28 cellular contexts compared by ENCODE assay signal in the genomic region with DNA sequence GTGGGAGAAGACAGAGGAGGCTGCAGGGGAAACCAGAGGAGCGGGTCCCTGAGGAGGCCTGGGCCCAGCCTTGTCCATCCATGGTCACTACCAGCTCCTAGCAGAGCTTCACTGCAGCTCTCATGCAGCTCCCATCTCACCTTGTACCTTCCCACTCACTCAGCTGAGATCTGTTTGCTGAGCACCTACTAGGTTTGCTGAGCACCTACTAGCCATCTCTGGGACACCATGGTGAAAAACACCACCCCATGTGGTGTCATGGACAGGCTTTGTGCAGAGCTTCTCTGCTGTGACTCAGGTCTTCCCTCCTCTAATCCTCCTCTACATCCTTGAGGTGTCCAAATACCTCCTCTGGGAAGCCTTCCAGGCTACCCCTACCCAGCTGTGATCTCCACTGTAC.
"Had no signal": no experiment of that assay in that cellular context is flagged by ENCODE, and none has a peak within 500 bp of the region (broad histone marks: within the 10 kb centered on the region; RNA-seq: fewer than 3 reads in every experiment).

No MANE protein-coding gene starts in this region.

- DNase-seq: activated CD4-positive, alpha-beta memory T cell treated with anti-CD3 and anti-CD28 coated beads, Interleukin-2, amount 10 ng/mL, durations not matched to agents 7 days and 5 days; activated CD4-positive, alpha-beta T cell treated with anti-CD3 and anti-CD28 coated beads for 36 hours; activated CD4-positive, alpha-beta T cell treated with anti-CD3 and anti-CD28 coated beads, Interleukin-2, amount 10 ng/mL, durations not matched to agents 7 days and 5 days; activated CD4-positive, alpha-beta T cell treated with anti-CD3 and anti-CD28 coated beads, Interleukin-2, amount 50 U/mL, for 4 hours; activated CD4-positive, CD25-positive, alpha-beta regulatory T cell; activated CD4-positive, CD25-positive, alpha-beta regulatory T cell treated with anti-CD3 and anti-CD28 coated beads, Interleukin-2, amount 50 U/mL, for 72 hours; activated CD8-positive, alpha-beta memory T cell treated with anti-CD3 and anti-CD28 coated beads, Interleukin-2, amount 50 U/mL, for 48 hours; activated effector memory CD4-positive, alpha-beta T cell treated with Interleukin-2 at 50 U/mL for 16 hours; activated gamma-delta T cell treated with Interleukin-2 at 50 U/mL for 16 hours; activated naive CD4-positive, alpha-beta T cell treated with anti-CD3 and anti-CD28 coated beads, Interleukin-2, amount 50 U/mL, for 16 hours; activated naive CD4-positive, alpha-beta T cell treated with Interleukin-2 at 50 U/mL for 16 hours; activated T-cell treated with anti-CD3 and anti-CD28 coated beads for 4 hours; activated T-cell treated with anti-CD3 and anti-CD28 coated beads, Interleukin-2, amount 50 U/mL, for 4 hours; amniotic stem cell; brain microvascular endothelial cell; central memory CD4-positive, alpha-beta T cell; cerebellar nuclear complex; colonic mucosa; effector memory CD4-positive, alpha-beta T cell; endodermal cell; foreskin fibroblast; heart left ventricle; T-helper 1 cell; T-helper 17 cell; T1000 had no signal

- H3K9me3 Mint-ChIP-seq: activated T-cell treated with anti-CD3 and anti-CD28 coated beads, Interleukin-2, amount 50 U/mL, for 4 hours; activated T-helper 17 cell treated with anti-CD3 and anti-CD28 coated beads, Interleukin-2, amount 50 U/mL, for 72 hours; endodermal cell; T-helper 2 cell treated with Interferon-gamma antibody and Interleukin-4, amounts not matched to agents 5 μg/mL and 100 μg/mL, for 36 hours had no signal

- H3K4me1 Mint-ChIP-seq: activated CD4-positive, alpha-beta memory T cell treated with anti-CD3 and anti-CD28 coated beads, Interleukin-2, amount 10 ng/mL, durations not matched to agents 7 days and 5 days; activated CD4-positive, alpha-beta T cell treated with anti-CD3 and anti-CD28 coated beads for 36 hours; activated CD4-positive, alpha-beta T cell treated with anti-CD3 and anti-CD28 coated beads, Interleukin-2, amount 10 ng/mL, durations not matched to agents 7 days and 5 days; endodermal cell; T-helper 17 cell had no signal

- H3K27ac ChIP-seq: brain microvascular endothelial cell, colonic mucosa, heart left ventricle had no signal

- H3K36me3 ChIP-seq: brain microvascular endothelial cell, colonic mucosa, heart left ventricle had no signal

- H3K4me3 Mint-ChIP-seq: activated CD4-positive, alpha-beta memory T cell treated with anti-CD3 and anti-CD28 coated beads, Interleukin-2, amount 10 ng/mL, durations not matched to agents 7 days and 5 days; activated CD4-positive, alpha-beta T cell treated with anti-CD3 and anti-CD28 coated beads for 36 hours; activated CD4-positive, alpha-beta T cell treated with anti-CD3 and anti-CD28 coated beads, Interleukin-2, amount 10 ng/mL, durations not matched to agents 7 days and 5 days; activated naive CD8-positive, alpha-beta T cell; activated T-cell treated with anti-CD3 and anti-CD28 coated beads, Interleukin-2, amount 50 U/mL, for 4 hours; activated T-helper 17 cell treated with anti-CD3 and anti-CD28 coated beads, Interleukin-2, amount 50 U/mL, for 72 hours; endodermal cell; T-helper 17 cell; T-helper 2 cell treated with Interferon-gamma antibody and Interleukin-4, amounts not matched to agents 5 μg/mL and 100 μg/mL, for 36 hours had no signal

- H3K27ac Mint-ChIP-seq: activated CD4-positive, alpha-beta memory T cell treated with anti-CD3 and anti-CD28 coated beads, Interleukin-2, amount 10 ng/mL, durations not matched to agents 7 days and 5 days; activated CD4-positive, alpha-beta T cell treated with anti-CD3 and anti-CD28 coated beads for 36 hours; activated CD4-positive, alpha-beta T cell treated with anti-CD3 and anti-CD28 coated beads, Interleukin-2, amount 10 ng/mL, durations not matched to agents 7 days and 5 days; activated naive CD8-positive, alpha-beta T cell; activated T-helper 17 cell treated with anti-CD3 and anti-CD28 coated beads, Interleukin-2, amount 50 U/mL, for 72 hours; endodermal cell; T-helper 17 cell; T-helper 2 cell treated with Interferon-gamma antibody and Interleukin-4, amounts not matched to agents 5 μg/mL and 100 μg/mL, for 36 hours had no signal

- H3K4me3 ChIP-seq: colonic mucosa, heart left ventricle had no signal

- H3K27me3 ChIP-seq: brain microvascular endothelial cell, colonic mucosa had no signal

- H3K9me3 ChIP-seq: colonic mucosa, heart left ventricle had no signal

- H3K36me3 Mint-ChIP-seq: activated naive CD8-positive, alpha-beta T cell had no signal

- H3K4me1 ChIP-seq: colonic mucosa had no signal

- H3K27me3 Mint-ChIP-seq: activated CD4-positive, alpha-beta memory T cell treated with anti-CD3 and anti-CD28 coated beads, Interleukin-2, amount 10 ng/mL, durations not matched to agents 7 days and 5 days; activated CD4-positive, alpha-beta T cell treated with anti-CD3 and anti-CD28 coated beads, Interleukin-2, amount 10 ng/mL, durations not matched to agents 7 days and 5 days had no signal
